1 cellular context compared by ENCODE assay signal in genomic region chr2:219554369-219554768, GRCh38.
TF ChIP-seq lines count a peak whose summit lies in the region.

No MANE protein-coding gene starts in this region.

TF ChIP-seq in H1, 55 proteins besides CTCF, POLR2A, EP300 and RAD21:
- TF ChIP-seq CTBP2 (IDR thresholded peaks at IDR 0.05; ENCODE audit: borderline replicate concordance, insufficient read depth, insufficient read length, low read length), result no peak
- TF ChIP-seq CEBPB (IDR thresholded peaks at IDR 0.05; ENCODE audit: low read depth, low read length), result no peak
- no peak for TF ChIP-seq CREB1 (IDR thresholded peaks at IDR 0.05)
- TF ChIP-seq TBP (IDR thresholded peaks at IDR 0.05; ENCODE audit: low read depth, low read length), result no peak
- no peak for TF ChIP-seq SP2 (IDR thresholded peaks at IDR 0.05; ENCODE audit: low read length)
- no peak for TF ChIP-seq CBX5 (IDR thresholded peaks at IDR 0.05; ENCODE audit: low read depth, low read length)
- TF ChIP-seq HDAC2 (IDR thresholded peaks at IDR 0.05; ENCODE audit: borderline replicate concordance in 1 of 2, low read depth in 2 of 2, low read length in 2 of 2), result no peak
TF ChIP-seq in H1: peak in this region for 0.
